In the genomic region with DNA sequence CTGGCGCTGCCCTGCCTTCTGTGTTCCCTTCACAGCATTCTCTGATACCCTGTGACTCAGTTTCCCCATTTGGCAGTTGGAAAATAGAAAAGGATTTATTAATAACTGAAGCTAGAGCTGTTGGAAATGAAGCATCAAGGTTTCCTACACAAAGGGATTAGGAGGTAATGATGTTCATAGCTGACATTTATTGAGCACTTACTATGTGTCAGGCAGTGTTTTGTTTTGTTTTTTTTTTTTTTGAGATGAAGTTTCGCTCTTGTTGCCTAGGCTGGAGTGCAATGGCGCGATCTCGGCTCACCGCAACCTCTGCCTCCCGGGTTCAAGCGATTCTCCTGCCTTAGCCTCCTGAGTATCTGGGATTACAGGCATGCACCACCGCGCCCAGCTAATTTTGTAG, we compare ENCODE assay signal across 1 cellular context.
A peak's percentile ranks its signal among the peaks of the same experiment; 100 is the strongest.
TF ChIP-seq lines count a peak whose summit lies in the region.

No MANE protein-coding gene starts in this region.

TF ChIP-seq in K562, 482 proteins besides CTCF, POLR2A, EP300 and RAD21:
- TF ChIP-seq CSDE1 (IDR thresholded peaks at IDR 0.05) (0 out of 4 replicates have a peak, but pooled peaks of 1 of the 2 experiments have one; percentile 7), HDAC2 (IDR thresholded peaks at IDR 0.05) (peak; percentile 25; the same call in 1 of the 2 replicates), SMARCA5 (IDR thresholded peaks at IDR 0.05) (peak; percentile 54; the same call in 1 of the 2 replicates), KDM1A (IDR thresholded peaks at IDR 0.05) (peak in 1 of 2 experiments; percentile 37; a peak in 2 of 4 replicates), RBM25 (IDR thresholded peaks at IDR 0.05; ENCODE audit: low read depth, low read length, severe bottlenecking) (peak; percentile 50), HLTF (IDR thresholded peaks at IDR 0.05) (0 out of 2 replicates have a peak, but pooled peaks have one; percentile 25), LARP7 (IDR thresholded peaks at IDR 0.05) (0 out of 2 replicates have a peak, but pooled peaks have one; percentile 70), TAL1 (IDR thresholded peaks at IDR 0.05) (peak; percentile 4; the same call in 1 of the 2 replicates), ZNF668 (CRISPR knock-in tag; IDR thresholded peaks at IDR 0.05) (peak; percentile 16; the same call in 1 of the 2 replicates), BCOR (IDR thresholded peaks at IDR 0.05) (peak; percentile 99), HDGF (IDR thresholded peaks at IDR 0.05) (peak; percentile 59; the same call in 1 of the 2 replicates), HDAC1 (IDR thresholded peaks at IDR 0.05) (peak in 1 of 2 experiments; percentile 42; a peak in 1 of 4 replicates), POLR2B (IDR thresholded peaks at IDR 0.05; ENCODE audit: low read depth, partially characterized antibody) (peak; percentile 13), ARNT (IDR thresholded peaks at IDR 0.05) (0 out of 4 replicates have a peak, but pooled peaks of 1 of the 2 experiments have one; percentile 35)
- TF ChIP-seq, protein P1, sequence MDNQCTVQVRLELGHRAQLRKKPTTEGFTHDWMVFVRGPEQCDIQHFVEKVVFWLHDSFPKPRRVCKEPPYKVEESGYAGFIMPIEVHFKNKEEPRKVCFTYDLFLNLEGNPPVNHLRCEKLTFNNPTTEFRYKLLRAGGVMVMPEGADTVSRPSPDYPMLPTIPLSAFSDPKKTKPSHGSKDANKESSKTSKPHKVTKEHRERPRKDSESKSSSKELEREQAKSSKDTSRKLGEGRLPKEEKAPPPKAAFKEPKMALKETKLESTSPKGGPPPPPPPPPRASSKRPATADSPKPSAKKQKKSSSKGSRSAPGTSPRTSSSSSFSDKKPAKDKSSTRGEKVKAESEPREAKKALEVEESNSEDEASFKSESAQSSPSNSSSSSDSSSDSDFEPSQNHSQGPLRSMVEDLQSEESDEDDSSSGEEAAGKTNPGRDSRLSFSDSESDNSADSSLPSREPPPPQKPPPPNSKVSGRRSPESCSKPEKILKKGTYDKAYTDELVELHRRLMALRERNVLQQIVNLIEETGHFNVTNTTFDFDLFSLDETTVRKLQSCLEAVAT (IDR thresholded peaks at IDR 0.05): peak in 1 of 2 experiments; percentile 40; a peak in 1 of 4 replicates
- TF ChIP-seq, protein P2, sequence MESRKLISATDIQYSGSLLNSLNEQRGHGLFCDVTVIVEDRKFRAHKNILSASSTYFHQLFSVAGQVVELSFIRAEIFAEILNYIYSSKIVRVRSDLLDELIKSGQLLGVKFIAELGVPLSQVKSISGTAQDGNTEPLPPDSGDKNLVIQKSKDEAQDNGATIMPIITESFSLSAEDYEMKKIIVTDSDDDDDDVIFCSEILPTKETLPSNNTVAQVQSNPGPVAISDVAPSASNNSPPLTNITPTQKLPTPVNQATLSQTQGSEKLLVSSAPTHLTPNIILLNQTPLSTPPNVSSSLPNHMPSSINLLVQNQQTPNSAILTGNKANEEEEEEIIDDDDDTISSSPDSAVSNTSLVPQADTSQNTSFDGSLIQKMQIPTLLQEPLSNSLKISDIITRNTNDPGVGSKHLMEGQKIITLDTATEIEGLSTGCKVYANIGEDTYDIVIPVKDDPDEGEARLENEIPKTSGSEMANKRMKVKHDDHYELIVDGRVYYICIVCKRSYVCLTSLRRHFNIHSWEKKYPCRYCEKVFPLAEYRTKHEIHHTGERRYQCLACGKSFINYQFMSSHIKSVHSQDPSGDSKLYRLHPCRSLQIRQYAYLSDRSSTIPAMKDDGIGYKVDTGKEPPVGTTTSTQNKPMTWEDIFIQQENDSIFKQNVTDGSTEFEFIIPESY (CRISPR knock-in tag; IDR thresholded peaks at IDR 0.05): peak; percentile 29; the same call in 1 of the 2 replicates
